In the genomic region with DNA sequence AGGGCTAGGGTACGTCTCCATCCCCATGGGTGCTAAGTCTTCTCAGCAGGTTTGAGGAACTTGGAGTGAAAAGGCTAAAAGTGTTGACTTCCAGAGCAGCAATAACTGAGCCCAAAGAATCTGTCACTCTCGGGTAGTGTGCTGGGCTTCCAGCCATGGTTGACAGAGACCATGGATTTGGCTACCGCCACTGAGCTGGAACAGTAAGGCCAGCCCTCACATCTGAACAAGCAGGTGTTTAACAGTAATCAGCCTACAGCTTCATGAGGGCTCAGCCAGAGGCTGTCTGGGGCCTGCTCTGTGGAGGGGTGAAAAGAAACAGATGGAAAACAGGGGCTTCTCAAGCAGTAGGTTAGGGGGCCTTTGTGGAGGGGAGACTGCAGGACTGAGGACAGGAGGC, we compare ENCODE assay signal across 21 cellular contexts. TPM values are rescaled to one million over a fixed set of nuclear protein-coding genes. Genes with fewer than 3 reads are reported as not detected.
DNase-seq lines count a peak whose midpoint lies in the region; ATAC-seq, FAIRE-seq and TF ChIP-seq lines count a peak whose summit lies in the region.
"Had no signal": no experiment of that assay in that cellular context is flagged by ENCODE, and none has a peak within 500 bp of the region (broad histone marks: within the 10 kb centered on the region; RNA-seq: fewer than 3 reads in every experiment).

No MANE protein-coding gene starts in this region.

- H3K79me1 ChIP-seq in H1 (ENCODE audit: low read depth, low read length) (no peaks in the 10 kb centered on the region), mesendoderm (ENCODE audit: low read length) (no peaks in the 10 kb centered on the region)

- no peak for TF ChIP-seq RAD21 in H1 (IDR thresholded peaks at IDR 0.05 in 1 of 2, conservative IDR thresholded peaks at IDR 0.05 in 1 of 2; ENCODE audit: low read depth in 2 of 2, low read length in 2 of 2)

- TF ChIP-seq CTCF in right atrium auricular region (IDR thresholded peaks at IDR 0.05) (no peak), H1 (IDR thresholded peaks at IDR 0.05; ENCODE audit: control extremely low read depth in 1 of 3, insufficient read depth in 1 of 3, low read depth in 1 of 3, low read length in 3 of 3) (no peak), mammary epithelial cell (conservative IDR thresholded peaks at IDR 0.05 in 1 of 2, IDR thresholded peaks at IDR 0.05 in 1 of 2; ENCODE audit: extremely low read depth in 1 of 2, insufficient read depth in 1 of 2, low read depth in 1 of 2, low read length in 2 of 2) (no peak)

- H2AK5ac ChIP-seq in H1 (ENCODE audit: low read depth, low read length) = no peak overlapping the region
- no peak overlapping the region for H2AK5ac ChIP-seq in mesendoderm (ENCODE audit: low read length)

- H3K56ac ChIP-seq in H1 (replicated peaks; ENCODE audit: insufficient read length, low read depth, low read length) (no peak overlapping the region), mesendoderm (ENCODE audit: low read length) (no peak overlapping the region)

- H3K27ac ChIP-seq in right atrium auricular region (peak overlapping the region in 1 of 2 donors; percentile 40), H1 (ENCODE audit: low read depth, low read length) (no peak overlapping the region), mesendoderm (ENCODE audit: low read depth, low read length) (no peak overlapping the region), mammary epithelial cell (ENCODE audit: insufficient read depth, low read depth, low read length) (no peak overlapping the region)
- H3K27ac ChIP-seq: BLaER1, PC-9, RWPE1, SJCRH30 had no signal

- no peak overlapping the region for H3K4me3 ChIP-seq in right atrium auricular region
- no peak overlapping the region for H3K4me3 ChIP-seq in H1 (ENCODE audit: extremely low read depth in 1 of 4, insufficient read depth in 2 of 4, low read depth in 3 of 4, low read length in 4 of 4)
- H3K4me3 ChIP-seq in mesendoderm (ENCODE audit: low read length) = no peak overlapping the region
- H3K4me3 ChIP-seq in mammary epithelial cell (replicated peaks in 1 of 3; ENCODE audit: insufficient read depth in 1 of 3, low read depth in 2 of 3, low read length in 3 of 3) = no peak overlapping the region
- H3K4me3 ChIP-seq: BLaER1, PC-9, SJCRH30 had no signal

- H2BK15ac ChIP-seq in H1 (ENCODE audit: low read length) (no peak overlapping the region), mesendoderm (replicated peaks; ENCODE audit: low read depth) (no peak overlapping the region)

- in situ Hi-C loops in mammary epithelial cell (cut with MboI; ENCODE audit: low sequenced_read_pairs in 2 of 2) = no loop called here

- H3K4me2 ChIP-seq in H1 (ENCODE audit: insufficient read depth in 1 of 2, low read depth in 2 of 2, low read length in 2 of 2) (no peak overlapping the region), mesendoderm (ENCODE audit: low read length) (no peak overlapping the region), mammary epithelial cell (ENCODE audit: insufficient read depth, low read depth, low read length) (no peak overlapping the region)
- H3K4me2 ChIP-seq: BLaER1, PC-9 had no signal

- no peak for TF ChIP-seq EP300 in H1 (IDR thresholded peaks at IDR 0.05; ENCODE audit: borderline replicate concordance in 1 of 2, low read depth in 2 of 2, low read length in 2 of 2)

- no peak overlapping the region for H3K9ac ChIP-seq in H1 (replicated peaks in 1 of 4; ENCODE audit: extremely low read depth in 1 of 4, low read depth in 3 of 4, low read length in 3 of 4)
- no peak overlapping the region for H3K9ac ChIP-seq in mesendoderm (ENCODE audit: low read length)
- no peak overlapping the region for H3K9ac ChIP-seq in mammary epithelial cell (ENCODE audit: insufficient read depth, low read length)
- H3K9ac ChIP-seq: BLaER1 had no signal

- no peaks in the 10 kb centered on the region for H3K23me2 ChIP-seq in H1 (ENCODE audit: low read depth, low read length)

- no peak overlapping the region for H3K23ac ChIP-seq in H1 (ENCODE audit: insufficient read length)
- no peak overlapping the region for H3K23ac ChIP-seq in mesendoderm (ENCODE audit: low read length)

- dilution Hi-C loops in mammary epithelial cell (cut with HindIII; ENCODE audit: low sequenced_read_pairs) = loop anchor here (5.0 kb wide), 1 partner anchor 70 kb away; no protein-coding TSS in a partner anchor

- H2BK12ac ChIP-seq in H1 (ENCODE audit: low read depth, low read length) = peak overlapping the region; percentile 32; the same call in 1 of the 2 replicates

- H4K91ac ChIP-seq in H1 (replicated peaks; ENCODE audit: insufficient read length, low read length) = peak overlapping the region; percentile 71

- H2BK120ac ChIP-seq in H1 (replicated peaks; ENCODE audit: low read depth, low read length) (no peak overlapping the region), mesendoderm (ENCODE audit: low read depth, low read length) (no peak overlapping the region)

- H3K27me3 ChIP-seq in right atrium auricular region = no peaks in the 10 kb centered on the region
- no peaks in the 10 kb centered on the region; a peak in 1 of 7 replicates for H3K27me3 ChIP-seq in H1 (replicated peaks in 1 of 4; ENCODE audit: control insufficient read depth in 3 of 4, extremely low read depth in 1 of 4, insufficient read depth in 3 of 4, low read length in 3 of 4)
- no peaks in the 10 kb centered on the region for H3K27me3 ChIP-seq in mesendoderm (ENCODE audit: insufficient read depth, low read length, poor library complexity)
- no peaks in the 10 kb centered on the region for H3K27me3 ChIP-seq in mammary epithelial cell (ENCODE audit: insufficient read depth, low read length)
- H3K27me3 ChIP-seq: BLaER1, SJCRH30 had no signal

- no peak overlapping the region for H3K18ac ChIP-seq in H1 (ENCODE audit: extremely low read depth, low read length)
- peak overlapping the region; percentile 53 for H3K18ac ChIP-seq in mesendoderm (ENCODE audit: low read length)

- H4K5ac ChIP-seq in H1 (ENCODE audit: insufficient read length, low read depth, low read length) = no peak overlapping the region
- H4K5ac ChIP-seq in mesendoderm (ENCODE audit: low read length) = no peak overlapping the region

- H2BK5ac ChIP-seq in H1 (ENCODE audit: low read depth, low read length) (no peak overlapping the region), mesendoderm (ENCODE audit: low read length) (no peak overlapping the region)

- H3K36me3 ChIP-seq in right atrium auricular region = no peaks in the 10 kb centered on the region
- H3K36me3 ChIP-seq in H1 (ENCODE audit: control insufficient read depth in 2 of 4, insufficient read depth in 4 of 4, low read length in 3 of 4) = no peaks in the 10 kb centered on the region
- no peaks in the 10 kb centered on the region for H3K36me3 ChIP-seq in mesendoderm (ENCODE audit: control insufficient read depth, insufficient read depth, low read length)
- H3K36me3 ChIP-seq in mammary epithelial cell (ENCODE audit: insufficient read depth, low read length) = no peaks in the 10 kb centered on the region
- H3K36me3 ChIP-seq: SJCRH30 had no signal

- H3K4ac ChIP-seq in H1 (replicated peaks; ENCODE audit: insufficient read length, low read depth, low read length) (no peak overlapping the region), mesendoderm (ENCODE audit: low read depth, low read length) (no peak overlapping the region)

- H3K4me1 ChIP-seq in right atrium auricular region (peaks cover 0 to 5% of the 10 kb centered on the region in 2 donors), H1 (replicated peaks in 1 of 4; ENCODE audit: control insufficient read depth in 3 of 4, insufficient read depth in 4 of 4, low read length in 3 of 4) (peaks cover 6 to 29% (median 20%) of the 10 kb centered on the region in 4 experiments), mesendoderm (ENCODE audit: control insufficient read depth, low read depth, low read length) (peaks cover 18% of the 10 kb centered on the region), mammary epithelial cell (ENCODE audit: insufficient read depth, low read length) (peaks cover 12% of the 10 kb centered on the region)

- DNase-seq in Right ventricle myocardium superior (peak; percentile 58), right atrium auricular region (ENCODE audit: low spot score) (no peak), H1 (ENCODE audit: low read depth in 1 of 2, low spot score in 2 of 2) (no peak), mesendoderm (no peak), mammary epithelial cell (no peak)
- DNase-seq: CD4-positive, alpha-beta memory T cell; DMS53; KBM-7; NCI-H1417; NCI-H1930; NCI-H748 treated with DMSO at 0.1 percent for 48 hours; PC-9; SJCRH30 had no signal

- 100% methylated on average over 3 of the region's 3 CpGs; no CpG with 5 or more reads in 1 of the 2 experiments for WGBS in H1 (ENCODE audit: extremely low coverage in 1 of 2, insufficient coverage in 1 of 2, insufficient read length in 1 of 2, insufficient replicate concordance in 2 of 2, low coverage in 1 of 2, low lambda C conversion rate in 2 of 2, missing lambda C conversion rate in 1 of 2), 2 experiments
- WGBS in mesendoderm (ENCODE audit: extremely low coverage, insufficient coverage, low lambda C conversion rate) = no CpG with 5 or more reads among the region's 3 CpGs
- 100% methylated on average over 3 of the region's 3 CpGs for WGBS in mammary epithelial cell (ENCODE audit: low coverage, missing lambda C conversion rate)

- H4K20me1 ChIP-seq in H1 (replicated peaks in 1 of 2; ENCODE audit: control insufficient read depth in 1 of 2, insufficient read depth in 2 of 2, low read length in 2 of 2) = no peaks in the 10 kb centered on the region
- H4K20me1 ChIP-seq in mammary epithelial cell (ENCODE audit: insufficient read depth, low read length) = no peaks in the 10 kb centered on the region
- H4K20me1 ChIP-seq: BLaER1 had no signal

- TF ChIP-seq POLR2A in H1 (IDR thresholded peaks at IDR 0.05; ENCODE audit: control extremely low read depth in 1 of 2, low read depth in 2 of 2, low read length in 2 of 2) = no peak

- H2AFZ ChIP-seq in H1 (ENCODE audit: low read length) (no peak overlapping the region), mammary epithelial cell (ENCODE audit: low read depth, low read length) (no peak overlapping the region)
- H2AFZ ChIP-seq: PC-9 had no signal

- H3K9me3 ChIP-seq in right atrium auricular region = no peaks in the 10 kb centered on the region
- no peaks in the 10 kb centered on the region for H3K9me3 ChIP-seq in H1 (ENCODE audit: insufficient read depth in 2 of 2, low read depth in 1 of 2, low read length in 1 of 2)
- H3K9me3 ChIP-seq in mammary epithelial cell (replicated peaks; ENCODE audit: insufficient read depth, low read length) = no peaks in the 10 kb centered on the region
- H3K9me3 ChIP-seq: BLaER1, SJCRH30 had no signal

- FAIRE-seq in H1 (lab: Jason Lieb, UNC) = no peak
- FAIRE-seq: GM12892, GM18507, HepG2 had no signal

- 0 out of 2 replicates have a peak overlapping the region, but pooled peaks have one; percentile 2 for H2BK20ac ChIP-seq in H1 (ENCODE audit: low read length)

- CTCF ChIA-PET in H1 (lab: Charles Lee; ENCODE audit: partially characterized antibody) = interaction anchor here (0.8 to 2.3 kb wide), 5 partner anchors 8 to 287 kb away, joined by 3 to 6 read pairs (median 3); no protein-coding TSS in a partner anchor
- CTCF ChIA-PET in mammary epithelial cell (lab: Charles Lee; ENCODE audit: low non-redundant PET) = no interaction called here

- intact Hi-C loops in Right ventricle myocardium superior (cut with DNase I) (loop anchor here (10.0 kb wide), 1 partner anchor 78 kb away; no protein-coding TSS in a partner anchor), mammary epithelial cell (cut with micrococcal nuclease) (no loop called here)

- no TSS peak for BruUV-seq in mammary epithelial cell (replicated peaks; lab: Mats Ljungman, UMichigan)

- ATAC-seq in Right ventricle myocardium superior (ENCODE audit: poor library complexity) (peak; percentile 81), HG03521 (IDR thresholded peaks at IDR 0.05; ENCODE audit: unreplicated experiment) (no peak), HG02870 (IDR thresholded peaks at IDR 0.05; ENCODE audit: unreplicated experiment) (no peak), GM19351 (IDR thresholded peaks at IDR 0.05; ENCODE audit: unreplicated experiment) (no peak)
- ATAC-seq: HepG2 had no signal

- POLR2A ChIA-PET in H1 (lab: Charles Lee; ENCODE audit: partially characterized antibody) = interaction anchor here (0.9 to 3.7 kb wide), 6 partner anchors 9 to 154 kb away, joined by 3 to 16 read pairs (median 8); no protein-coding TSS in a partner anchor

- H3K79me2 ChIP-seq in H1 (ENCODE audit: control insufficient read depth in 1 of 2, insufficient read depth in 2 of 2, low read length in 2 of 2) (no peaks in the 10 kb centered on the region), mesendoderm (ENCODE audit: control insufficient read depth, insufficient read depth, low read length) (no peaks in the 10 kb centered on the region), mammary epithelial cell (ENCODE audit: insufficient read depth, low read length) (no peaks in the 10 kb centered on the region)

- H4K8ac ChIP-seq in H1 (ENCODE audit: extremely low read depth, insufficient read depth, low read length) (no peak overlapping the region), mesendoderm (ENCODE audit: low read depth, low read length) (no peak overlapping the region)

- no peak overlapping the region for H3K14ac ChIP-seq in H1 (ENCODE audit: insufficient read length)

RNA-seq across cellular contexts. Expression of gene RASL11B, which starts 14.9 kb away (rescaled TPM):
- total RNA-seq in Right ventricle myocardium superior (5.4 TPM), right atrium auricular region (10 to 100 TPM; 10.9 to 12.2 TPM), mammary epithelial cell (1 to 10 TPM; 2.4 to 3.5 TPM)
- total RNA-seq in H1 (2021; fragmentation: NEBNext Ultra II Directional; extraction: Animal tissue kit (Norgen Biotek cat#: 25700)) = 71.4 and 75.5 TPM in 2 replicates
- polyA plus RNA-seq in H1 (2011; rRNA removed) (43.4 and 49.8 TPM in 2 replicates), mammary epithelial cell (3.3 TPM)
- 56.0 TPM for polyA plus RNA-seq in H1 (2011; cell fraction: cytosol; rRNA removed)
- polyA plus RNA-seq in H1 (2011; cell fraction: nucleus; rRNA removed) = 36.6 TPM
- 38.7 to 54.6 TPM (median 48.5 TPM) in 4 replicates for polyA plus RNA-seq in H1 (2012, experiment 1 of 2)
- 63.2 TPM for polyA plus RNA-seq in H1 (2012, experiment 2 of 2)
- 69.8 TPM for polyA plus RNA-seq in H1 (2013, experiment 1 of 2)
- polyA plus RNA-seq in H1 (2013, experiment 2 of 2) = 72.4 TPM
- polyA minus RNA-seq in H1 (2011; rRNA and poly(A)+ RNA removed) = 63.6 and 88.9 TPM in 2 replicates
- 42.1 TPM for polyA minus RNA-seq in H1 (2011; cell fraction: cytosol; rRNA and poly(A)+ RNA removed)
- 63.3 TPM for polyA minus RNA-seq in H1 (2011; cell fraction: nucleus; rRNA and poly(A)+ RNA removed)
- polyA plus RNA-seq in mesendoderm (2013, experiment 1 of 2) = 35.4 TPM
- polyA plus RNA-seq in mesendoderm (2013, experiment 2 of 2) = 35.7 TPM
- not detected for polyA minus RNA-seq in mammary epithelial cell
- total RNA-seq: CD4-positive, alpha-beta memory T cell; PC-9 had no signal
